ENCODE assay signal across 24 cellular contexts in the genomic region with DNA sequence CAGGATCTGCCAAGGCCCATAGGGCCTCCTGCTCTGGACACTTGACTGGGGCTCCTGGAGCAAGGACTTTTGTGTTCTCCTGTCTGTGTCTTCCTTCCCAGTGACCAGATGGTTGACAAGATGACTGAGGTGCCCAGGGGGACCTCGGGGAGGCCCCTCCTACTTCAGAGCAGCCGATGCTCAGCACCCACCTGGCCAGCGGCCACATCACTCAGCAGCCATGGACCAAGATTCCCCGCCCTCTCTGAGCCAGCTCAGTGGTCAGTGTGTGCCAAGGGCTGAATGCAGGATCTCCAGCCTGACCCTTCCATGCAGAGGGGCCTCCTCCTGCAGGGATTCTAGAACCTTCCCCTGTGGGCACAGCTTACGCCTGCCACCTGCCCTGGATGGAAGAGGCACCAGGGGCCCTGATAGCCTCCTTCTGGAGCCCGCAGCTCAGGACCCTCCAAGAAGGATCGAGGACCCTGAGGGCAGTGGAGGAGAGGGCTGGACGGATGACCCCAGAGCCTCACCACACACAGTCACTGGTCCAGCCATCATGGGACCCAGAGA.
"Had no signal": no experiment of that assay in that cellular context is flagged by ENCODE, and none has a peak within 500 bp of the region (broad histone marks: within the 10 kb centered on the region; RNA-seq: fewer than 3 reads in every experiment).

No MANE protein-coding gene starts in this region.

- ATAC-seq: activated CD8-positive, alpha-beta T cell treated with anti-CD3 and anti-CD28 coated beads for 36 hours; body of pancreas; effector memory CD8-positive, alpha-beta T cell had no signal

- H3K27ac Mint-ChIP-seq: activated B cell treated with CpG ODN at 0.5 μM for 24 hours; activated CD8-positive, alpha-beta T cell treated with anti-CD3 and anti-CD28 coated beads for 36 hours; activated naive CD8-positive, alpha-beta T cell treated with anti-CD3 and anti-CD28 coated beads for 36 hours; effector memory CD8-positive, alpha-beta T cell; T-helper 2 cell treated with Interferon-gamma antibody and Interleukin-4, amounts not matched to agents 5 μg/mL and 100 μg/mL, for 36 hours had no signal

- H3K4me1 Mint-ChIP-seq: activated B cell treated with CpG ODN at 0.5 μM for 24 hours had no signal

- H3K9me3 Mint-ChIP-seq: activated B cell treated with CpG ODN at 0.5 μM for 24 hours; activated CD8-positive, alpha-beta T cell treated with anti-CD3 and anti-CD28 coated beads for 36 hours; effector memory CD8-positive, alpha-beta T cell; T-helper 2 cell treated with Interferon-gamma antibody and Interleukin-4, amounts not matched to agents 5 μg/mL and 100 μg/mL, for 36 hours had no signal

- H3K9me3 ChIP-seq: pancreas, testis, uterus had no signal

- H3K36me3 ChIP-seq: adrenal gland, left ventricle myocardium inferior, pancreas, right atrium auricular region, uterus had no signal

- H3K4me1 ChIP-seq: adrenal gland, body of pancreas, left ventricle myocardium inferior, pancreas, right atrium auricular region, testis, uterus had no signal

- H3K36me3 Mint-ChIP-seq: activated naive CD8-positive, alpha-beta T cell treated with anti-CD3 and anti-CD28 coated beads for 36 hours had no signal

- H3K27ac ChIP-seq: adrenal gland, body of pancreas, left ventricle myocardium inferior, pancreas, right atrium auricular region, testis, uterus had no signal

- H3K27me3 ChIP-seq: adrenal gland, body of pancreas, pancreas, right atrium auricular region, testis, uterus had no signal

- H3K27me3 Mint-ChIP-seq: activated B cell treated with CpG ODN at 0.5 μM for 24 hours had no signal

- H3K4me3 ChIP-seq: adrenal gland, body of pancreas, left ventricle myocardium inferior, pancreas, right atrium auricular region, testis, uterus had no signal

- DNase-seq: activated B cell treated with CpG ODN at 0.5 μM for 24 hours; activated CD4-positive, alpha-beta T cell treated with anti-CD3 and anti-CD28 coated beads, Interleukin-2, amount 50 U/mL, for 1 hour; activated CD8-positive, alpha-beta T cell treated with anti-CD3 and anti-CD28 coated beads for 36 hours; activated naive CD4-positive, alpha-beta T cell treated with Interleukin-2 at 50 U/mL for 16 hours; activated naive CD8-positive, alpha-beta T cell treated with anti-CD3 and anti-CD28 coated beads for 36 hours; activated T-cell treated with anti-CD3 and anti-CD28 coated beads, Interleukin-2, amount 50 U/mL, for 48 hours; cerebellar nuclear complex; cortex of kidney; effector memory CD8-positive, alpha-beta T cell; erythroblast; foreskin fibroblast; left ventricle myocardium inferior; stimulated activated CD4-positive, alpha-beta T cell treated with anti-CD3 and anti-CD28 coated beads, Interleukin-2, amount 100 ng/mL, for 48 hours; stimulated activated naive CD4-positive, alpha-beta T cell treated with Interleukin-2 at 50 U/mL for 16 hours; T-helper 1 cell; testis; trophoblast cell; uterus had no signal

- H3K4me3 Mint-ChIP-seq: activated B cell treated with CpG ODN at 0.5 μM for 24 hours; activated CD8-positive, alpha-beta T cell treated with anti-CD3 and anti-CD28 coated beads for 36 hours; activated naive CD8-positive, alpha-beta T cell treated with anti-CD3 and anti-CD28 coated beads for 36 hours; effector memory CD8-positive, alpha-beta T cell; nephron; T-helper 2 cell treated with Interferon-gamma antibody and Interleukin-4, amounts not matched to agents 5 μg/mL and 100 μg/mL, for 36 hours had no signal
